Comparison of ENCODE assay signal across 20 cellular contexts in the genomic region with DNA sequence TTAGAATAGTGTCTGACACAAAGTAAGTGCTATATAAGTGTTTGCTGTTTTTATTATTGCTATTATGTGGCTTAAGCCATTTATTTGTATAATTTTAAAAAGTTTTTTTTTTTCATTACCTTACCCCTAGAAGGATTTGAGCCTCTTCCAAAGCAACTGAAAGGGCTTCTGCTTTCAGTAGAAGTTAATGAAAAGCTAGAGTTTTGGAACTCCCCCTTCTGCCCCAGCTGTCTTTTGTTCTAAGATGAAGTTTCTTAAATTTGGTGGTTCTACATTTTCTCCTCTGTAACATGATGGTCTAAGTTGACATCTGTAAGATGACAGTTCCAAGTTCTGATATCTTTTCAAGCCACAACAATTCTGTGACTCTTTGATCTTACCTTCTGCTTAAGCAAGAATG.
"Had no signal": no experiment of that assay in that cellular context is flagged by ENCODE, and none has a peak within 500 bp of the region (broad histone marks: within the 10 kb centered on the region; RNA-seq: fewer than 3 reads in every experiment).

No MANE protein-coding gene starts in this region.

- DNase-seq: activated CD4-positive, alpha-beta memory T cell treated with anti-CD3 and anti-CD28 coated beads for 36 hours; activated CD4-positive, alpha-beta T cell treated with anti-CD3 and anti-CD28 coated beads for 48 hours; activated CD8-positive, alpha-beta memory T cell treated with anti-CD3 and anti-CD28 coated beads, Interleukin-2, amount 50 U/mL, for 48 hours; activated gamma-delta T cell; activated naive CD4-positive, alpha-beta T cell treated with anti-CD3 and anti-CD28 coated beads, Interleukin-2, amount 10 ng/mL, durations not matched to agents 7 days and 5 days; activated naive CD8-positive, alpha-beta T cell treated with anti-CD3 and anti-CD28 coated beads, Interleukin-2, amount 10 ng/mL, durations not matched to agents 7 days and 5 days; activated T-cell treated with anti-CD3 and anti-CD28 coated beads, Interleukin-2, amount 50 U/mL, for 24 hours; brain microvascular endothelial cell; effector memory CD8-positive, alpha-beta T cell; islet precursor cell; left ventricle myocardium inferior; mesendoderm; stimulated activated CD4-positive, alpha-beta T cell treated with anti-CD3 and anti-CD28 coated beads, Interleukin-15, amount 100 ng/mL, for 24 hours; stimulated activated naive CD4-positive, alpha-beta T cell; tibial artery; upper lobe of right lung; WERI-Rb-1 had no signal

- ATAC-seq: activated CD4-positive, CD25-positive, alpha-beta regulatory T cell treated with anti-CD3 and anti-CD28 coated beads, Interleukin-2, amount 50 U/mL, for 24 hours; effector memory CD8-positive, alpha-beta T cell; gastroesophageal sphincter; natural killer cell treated with Interleukin-12 subunit alpha and Interleukin-12 subunit beta and Interleukin-15 and Interleukin-18, amount 100 ng/mL, for 72 hours; upper lobe of right lung had no signal
